1 cellular context compared by ENCODE assay signal in the genomic region with DNA sequence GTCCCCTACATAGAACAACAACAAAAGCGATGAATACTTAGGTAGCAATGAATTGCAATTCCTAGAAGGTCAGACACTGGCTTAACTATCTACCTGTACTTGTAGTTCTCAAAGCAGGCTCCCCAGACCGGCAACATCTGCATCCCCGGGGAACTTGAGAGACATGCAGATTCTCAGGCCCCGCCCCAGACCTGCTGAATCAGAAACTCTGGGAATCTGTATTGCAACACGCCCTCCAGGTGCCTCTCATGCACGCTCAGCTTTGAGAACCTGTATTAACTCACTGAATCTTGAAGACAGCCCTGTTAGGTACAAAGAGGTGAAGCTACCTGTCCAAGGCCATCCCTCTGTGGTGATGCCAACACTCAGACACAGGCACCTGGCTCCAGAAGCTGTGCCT.
TF ChIP-seq lines count a peak whose summit lies in the region.

No MANE protein-coding gene starts in this region.

TF ChIP-seq in GM23338, 12 proteins besides CTCF, POLR2A, EP300 and RAD21 (continued from another document):
- TF ChIP-seq ZNF462 (CRISPR knock-in tag; IDR thresholded peaks at IDR 0.05): no peak
- TF ChIP-seq POLR2AphosphoS5 (IDR thresholded peaks at IDR 0.05; ENCODE audit: low read depth): no peak
- TF ChIP-seq JUNB (IDR thresholded peaks at IDR 0.05; ENCODE audit: unreplicated experiment): no peak
- TF ChIP-seq, protein P1, sequence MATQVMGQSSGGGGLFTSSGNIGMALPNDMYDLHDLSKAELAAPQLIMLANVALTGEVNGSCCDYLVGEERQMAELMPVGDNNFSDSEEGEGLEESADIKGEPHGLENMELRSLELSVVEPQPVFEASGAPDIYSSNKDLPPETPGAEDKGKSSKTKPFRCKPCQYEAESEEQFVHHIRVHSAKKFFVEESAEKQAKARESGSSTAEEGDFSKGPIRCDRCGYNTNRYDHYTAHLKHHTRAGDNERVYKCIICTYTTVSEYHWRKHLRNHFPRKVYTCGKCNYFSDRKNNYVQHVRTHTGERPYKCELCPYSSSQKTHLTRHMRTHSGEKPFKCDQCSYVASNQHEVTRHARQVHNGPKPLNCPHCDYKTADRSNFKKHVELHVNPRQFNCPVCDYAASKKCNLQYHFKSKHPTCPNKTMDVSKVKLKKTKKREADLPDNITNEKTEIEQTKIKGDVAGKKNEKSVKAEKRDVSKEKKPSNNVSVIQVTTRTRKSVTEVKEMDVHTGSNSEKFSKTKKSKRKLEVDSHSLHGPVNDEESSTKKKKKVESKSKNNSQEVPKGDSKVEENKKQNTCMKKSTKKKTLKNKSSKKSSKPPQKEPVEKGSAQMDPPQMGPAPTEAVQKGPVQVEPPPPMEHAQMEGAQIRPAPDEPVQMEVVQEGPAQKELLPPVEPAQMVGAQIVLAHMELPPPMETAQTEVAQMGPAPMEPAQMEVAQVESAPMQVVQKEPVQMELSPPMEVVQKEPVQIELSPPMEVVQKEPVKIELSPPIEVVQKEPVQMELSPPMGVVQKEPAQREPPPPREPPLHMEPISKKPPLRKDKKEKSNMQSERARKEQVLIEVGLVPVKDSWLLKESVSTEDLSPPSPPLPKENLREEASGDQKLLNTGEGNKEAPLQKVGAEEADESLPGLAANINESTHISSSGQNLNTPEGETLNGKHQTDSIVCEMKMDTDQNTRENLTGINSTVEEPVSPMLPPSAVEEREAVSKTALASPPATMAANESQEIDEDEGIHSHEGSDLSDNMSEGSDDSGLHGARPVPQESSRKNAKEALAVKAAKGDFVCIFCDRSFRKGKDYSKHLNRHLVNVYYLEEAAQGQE (IDR thresholded peaks at IDR 0.05; ENCODE audit: unreplicated experiment): no peak
- no peak for TF ChIP-seq ZNF114 (CRISPR knock-in tag; IDR thresholded peaks at IDR 0.05)
- no peak for TF ChIP-seq EZH2 (IDR thresholded peaks at IDR 0.05; ENCODE audit: low read depth, unreplicated experiment)
- TF ChIP-seq CREB1 (CRISPR knock-in tag; IDR thresholded peaks at IDR 0.05; ENCODE audit: low read depth): no peak
- TF ChIP-seq, protein P2, sequence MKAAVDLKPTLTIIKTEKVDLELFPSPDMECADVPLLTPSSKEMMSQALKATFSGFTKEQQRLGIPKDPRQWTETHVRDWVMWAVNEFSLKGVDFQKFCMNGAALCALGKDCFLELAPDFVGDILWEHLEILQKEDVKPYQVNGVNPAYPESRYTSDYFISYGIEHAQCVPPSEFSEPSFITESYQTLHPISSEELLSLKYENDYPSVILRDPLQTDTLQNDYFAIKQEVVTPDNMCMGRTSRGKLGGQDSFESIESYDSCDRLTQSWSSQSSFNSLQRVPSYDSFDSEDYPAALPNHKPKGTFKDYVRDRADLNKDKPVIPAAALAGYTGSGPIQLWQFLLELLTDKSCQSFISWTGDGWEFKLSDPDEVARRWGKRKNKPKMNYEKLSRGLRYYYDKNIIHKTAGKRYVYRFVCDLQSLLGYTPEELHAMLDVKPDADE (IDR thresholded peaks at IDR 0.05): no peak
- TF ChIP-seq ZNF331 (CRISPR knock-in tag; IDR thresholded peaks at IDR 0.05; ENCODE audit: low read depth): no peak
- TF ChIP-seq NANOG (IDR thresholded peaks at IDR 0.05; ENCODE audit: borderline replicate concordance): no peak
- no peak for TF ChIP-seq STAT1 (IDR thresholded peaks at IDR 0.05; ENCODE audit: unreplicated experiment)
